In genomic region chr14:68795602-68796417, GRCh38 we compare ENCODE assay signal across 1 cellular context.
TF ChIP-seq lines count a peak whose summit lies in the region.

No MANE protein-coding gene starts in this region.

TF ChIP-seq in HepG2, 621 proteins besides CTCF, POLR2A, EP300 and RAD21 (continued from another document and continues in another):
- TF ChIP-seq IRF9 (CRISPR knock-in tag; IDR thresholded peaks at IDR 0.05; ENCODE audit: borderline replicate concordance) (no peak; the same call in 1 of the 2 replicates), REXO4 (CRISPR knock-in tag; IDR thresholded peaks at IDR 0.05; ENCODE audit: borderline replicate concordance) (no peak), ZNF567 (CRISPR knock-in tag; IDR thresholded peaks at IDR 0.05; ENCODE audit: borderline replicate concordance) (no peak), ZNF350 (CRISPR knock-in tag; IDR thresholded peaks at IDR 0.05; ENCODE audit: borderline replicate concordance, low read depth) (peak; percentile 49), ZHX2 (IDR thresholded peaks at IDR 0.05; ENCODE audit: low read depth) (no peak), ZHX2 (CRISPR knock-in tag; IDR thresholded peaks at IDR 0.05; ENCODE audit: borderline replicate concordance) (no peak), ZNF251 (CRISPR knock-in tag; IDR thresholded peaks at IDR 0.05) (0 out of 2 replicates have a peak, but pooled peaks have one; percentile 58), TOE1 (CRISPR knock-in tag; IDR thresholded peaks at IDR 0.05) (peak; percentile 48; the same call in 1 of the 2 replicates), ZNF3 (CRISPR knock-in tag; IDR thresholded peaks at IDR 0.05) (no peak), BRF2 (CRISPR knock-in tag; IDR thresholded peaks at IDR 0.05) (no peak), PTBP1 (IDR thresholded peaks at IDR 0.05; ENCODE audit: low read depth, low read length, poor library complexity, severe bottlenecking) (no peak), KDM4B (CRISPR knock-in tag; IDR thresholded peaks at IDR 0.05) (no peak), HOXD1 (CRISPR knock-in tag; IDR thresholded peaks at IDR 0.05) (no peak), TBX3 (IDR thresholded peaks at IDR 0.05; ENCODE audit: borderline replicate concordance) (no peak), HNRNPLL (IDR thresholded peaks at IDR 0.05; ENCODE audit: low read depth, low read length, poor library complexity, severe bottlenecking) (peak; percentile 80), ZNF703 (CRISPR knock-in tag; IDR thresholded peaks at IDR 0.05; ENCODE audit: borderline replicate concordance) (peak; percentile 54; the same call in 1 of the 2 replicates), RFX1 (IDR thresholded peaks at IDR 0.05) (no peak), ZNF414 (CRISPR knock-in tag; IDR thresholded peaks at IDR 0.05) (no peak), ZNF552 (CRISPR knock-in tag; IDR thresholded peaks at IDR 0.05; ENCODE audit: borderline replicate concordance) (no peak), ZSCAN25 (CRISPR knock-in tag; IDR thresholded peaks at IDR 0.05) (peak; percentile 72; the same call in 1 of the 2 replicates), ZNF607 (CRISPR knock-in tag; IDR thresholded peaks at IDR 0.05; ENCODE audit: borderline replicate concordance) (peak; percentile 35; the same call in 1 of the 2 replicates), ZNF670 (CRISPR knock-in tag; IDR thresholded peaks at IDR 0.05; ENCODE audit: borderline replicate concordance) (peak; percentile 91), RELA (CRISPR knock-in tag; IDR thresholded peaks at IDR 0.05) (0 out of 2 replicates have a peak, but pooled peaks have one; percentile 45), ZNF263 (CRISPR knock-in tag; IDR thresholded peaks at IDR 0.05) (no peak; the same call in 1 of the 2 replicates), KLF9 (CRISPR knock-in tag; IDR thresholded peaks at IDR 0.05; ENCODE audit: low read depth) (no peak), RNF219 (CRISPR knock-in tag; IDR thresholded peaks at IDR 0.05) (no peak), ZNF10 (CRISPR knock-in tag; IDR thresholded peaks at IDR 0.05; ENCODE audit: borderline replicate concordance, low read depth) (no peak), E2F1 (CRISPR knock-in tag; IDR thresholded peaks at IDR 0.05) (no peak; the same call in none of the 2 replicates), HMG20B (CRISPR knock-in tag; conservative IDR thresholded peaks at IDR 0.05) (0 out of 2 replicates have a peak, but pooled peaks have one; percentile 17), ZMAT3 (CRISPR knock-in tag; conservative IDR thresholded peaks at IDR 0.05) (no peak), ZNF382 (CRISPR knock-in tag; IDR thresholded peaks at IDR 0.05; ENCODE audit: borderline replicate concordance) (no peak), REST (IDR thresholded peaks at IDR 0.05; ENCODE audit: borderline replicate concordance in 1 of 2, low read depth in 1 of 2, low read length in 2 of 2) (no peak), GLMP (CRISPR knock-in tag; IDR thresholded peaks at IDR 0.05; ENCODE audit: borderline replicate concordance) (no peak), CAMTA2 (CRISPR knock-in tag; IDR thresholded peaks at IDR 0.05; ENCODE audit: borderline replicate concordance) (no peak), ZBTB44 (CRISPR knock-in tag; IDR thresholded peaks at IDR 0.05) (no peak; the same call in 1 of the 2 replicates), POLR2AphosphoS5 (IDR thresholded peaks at IDR 0.05; ENCODE audit: low read depth, low read length) (peak; percentile 77)
